ENCODE assay signal across 8 cellular contexts in genomic region chr6:111259089-111259831, GRCh38.
DNase-seq lines count a peak whose midpoint lies in the region; ATAC-seq and TF ChIP-seq lines count a peak whose summit lies in the region.

No MANE protein-coding gene starts in this region.

- H3K4me3 ChIP-seq in right cardiac atrium (ENCODE audit: low read length), result peak overlapping the region; percentile 58
- peak overlapping the region; percentile 48 to 53 for H3K4me3 ChIP-seq in aorta (ENCODE audit: low read length in 2 of 2)

- H3K27ac ChIP-seq in right cardiac atrium (ENCODE audit: low read length) (peak overlapping the region; percentile 71), aorta (ENCODE audit: low read depth in 1 of 2, low read length in 2 of 2) (peak overlapping the region in 1 of 2 donors; percentile 72)

- DNase-seq in GM13976 (ENCODE audit: low spot score) (peak; percentile 99), NCI-H146 (lab: John Stamatoyannopoulos, UW) (peak; percentile 99), T-helper 1 cell (peak; percentile 96 to 99 (median 98)), anterior cingulate cortex (lab: John Stamatoyannopoulos, UW) (peak; percentile 79 to 99 (median 96)), right cardiac atrium (peak; percentile 98 to 99 (median 99)), pulmonary artery endothelial cell (ENCODE audit: low read depth, low spot score) (peak; percentile 95), aorta (peak; percentile 99 to 100)

- H3K27me3 ChIP-seq in right cardiac atrium (ENCODE audit: control insufficient read depth, insufficient read depth) (no peaks in the 10 kb centered on the region), aorta (ENCODE audit: control insufficient read depth in 1 of 2, insufficient read depth in 2 of 2, low read length in 1 of 2) (no peaks in the 10 kb centered on the region)

- no peaks in the 10 kb centered on the region for H3K36me3 ChIP-seq in aorta (ENCODE audit: control insufficient read depth in 1 of 2, insufficient read depth in 2 of 2, low read length in 1 of 2)

- H3K9me3 ChIP-seq in right cardiac atrium (ENCODE audit: control insufficient read depth, low read length) (no peaks in the 10 kb centered on the region), aorta (ENCODE audit: control insufficient read depth, low read length) (no peaks in the 10 kb centered on the region)

- peak; percentile 94 for TF ChIP-seq CTCF in GM13976 (IDR thresholded peaks at IDR 0.05; ENCODE audit: borderline replicate concordance, control extremely low read depth, extremely low read depth, insufficient read depth, missing control alignments)

- H3K4me1 ChIP-seq in right cardiac atrium (ENCODE audit: control insufficient read depth, insufficient read depth, low read length) (no peaks in the 10 kb centered on the region), aorta (ENCODE audit: control insufficient read depth in 1 of 2, insufficient read depth in 2 of 2, low read length in 2 of 2) (peaks cover 0 to 4% of the 10 kb centered on the region in 2 donors)

- intact Hi-C loops in right cardiac atrium (cut with DNase I) (no loop called here), aorta (cut with DNase I) (loop anchor here in 1 of 2 donors (5.0 kb wide), 2 partner anchors 223 to 383 kb away; partner anchors contain the start of gene REV3L)

- WGBS in right cardiac atrium, result 1% methylated on average over 59 of the region's 59 CpGs
- WGBS in aorta, 2 donors, result 1% methylated on average over 52 to 59 of the region's 59 CpGs

- in situ Hi-C loops in GM13976 (cut with MboI; ENCODE audit: low sequenced_read_pairs, unreplicated experiment), result loop anchor here (10.0 to 25.0 kb wide), 2 partner anchors 386 to 778 kb away; no protein-coding TSS in a partner anchor

- ATAC-seq in HG02870 (IDR thresholded peaks at IDR 0.05; ENCODE audit: unreplicated experiment), result peak; percentile 99
- ATAC-seq in right cardiac atrium, result peak; percentile 99
- peak; percentile 100 for ATAC-seq in aorta (ENCODE audit: low FRiP score)
